ENCODE assay signal across 19 cellular contexts in the genomic region with DNA sequence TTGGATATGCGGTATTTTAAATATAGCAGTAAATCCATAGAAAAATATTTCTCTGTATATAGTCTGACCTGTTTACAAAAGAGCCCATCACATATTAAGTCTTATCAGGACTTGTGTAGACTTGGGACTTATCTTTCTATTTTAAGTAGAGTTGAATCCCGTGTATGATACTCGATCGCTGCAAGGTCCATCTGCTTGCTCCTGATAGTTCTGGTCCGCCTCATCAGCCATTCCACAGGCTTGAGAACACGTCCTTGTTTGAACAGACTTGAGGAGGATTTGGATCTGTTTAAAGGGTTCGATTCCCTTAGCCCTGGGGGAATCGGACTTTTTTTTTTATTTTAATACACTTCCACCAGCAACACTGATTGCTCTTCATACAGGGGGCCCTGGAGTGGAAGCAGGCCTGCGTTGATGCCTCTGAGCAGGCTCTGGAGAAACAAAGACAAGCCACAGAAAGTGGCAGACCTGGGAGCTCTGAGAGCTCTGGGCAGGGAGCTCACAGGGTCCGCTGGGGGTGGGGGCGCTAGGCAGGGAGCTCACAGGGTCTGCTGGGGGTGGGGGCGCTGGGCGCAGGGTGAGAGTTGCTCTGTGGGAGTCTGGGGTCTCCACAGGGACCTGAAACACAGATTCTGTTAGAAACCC.
DNase-seq lines count a peak whose midpoint lies in the region; ATAC-seq and TF ChIP-seq lines count a peak whose summit lies in the region.
"Had no signal": no experiment of that assay in that cellular context is flagged by ENCODE, and none has a peak within 500 bp of the region (broad histone marks: within the 10 kb centered on the region; RNA-seq: fewer than 3 reads in every experiment).

No MANE protein-coding gene starts in this region.

- no peaks in the 10 kb centered on the region for H3K9me3 ChIP-seq in mucosa of descending colon
- H3K9me3 ChIP-seq: BLaER1, heart left ventricle, left ventricle myocardium inferior, neutrophil, testis had no signal

- peak overlapping the region; percentile 60 to 63 for H3K4me3 Mint-ChIP-seq in activated T-cell treated with anti-CD3 and anti-CD28 coated beads, Interleukin-2, amount 50 U/mL, for 72 hours
- peak overlapping the region; percentile 51 for H3K4me3 Mint-ChIP-seq in activated T-helper 17 cell treated with anti-CD3 and anti-CD28 coated beads, Interleukin-2, amount 50 U/mL, for 72 hours
- H3K4me3 Mint-ChIP-seq: activated CD4-positive, alpha-beta T cell treated with anti-CD3 and anti-CD28 coated beads, Interleukin-2, amount 10 ng/mL, durations not matched to agents 7 days and 5 days had no signal

- no peak overlapping the region for H3K27ac Mint-ChIP-seq in activated T-cell treated with anti-CD3 and anti-CD28 coated beads, Interleukin-2, amount 50 U/mL, for 72 hours
- peak overlapping the region; percentile 73 for H3K27ac Mint-ChIP-seq in activated T-helper 17 cell treated with anti-CD3 and anti-CD28 coated beads, Interleukin-2, amount 50 U/mL, for 72 hours
- H3K27ac Mint-ChIP-seq: activated CD4-positive, alpha-beta T cell treated with anti-CD3 and anti-CD28 coated beads, Interleukin-2, amount 10 ng/mL, durations not matched to agents 7 days and 5 days had no signal

- H3K4me3 ChIP-seq in mucosa of descending colon = no peak overlapping the region
- H3K4me3 ChIP-seq: BLaER1, heart left ventricle, left ventricle myocardium inferior, testis had no signal

- intact Hi-C loops in mucosa of descending colon (cut with DNase I, micrococcal nuclease) = no loop called here

- H3K36me3 Mint-ChIP-seq in activated T-cell treated with anti-CD3 and anti-CD28 coated beads, Interleukin-2, amount 50 U/mL, for 72 hours (ENCODE audit: insufficient read depth in 2 of 2) = peaks cover 0 to 2% of the 10 kb centered on the region in 2 donors
- no peaks in the 10 kb centered on the region for H3K36me3 Mint-ChIP-seq in activated T-helper 17 cell treated with anti-CD3 and anti-CD28 coated beads, Interleukin-2, amount 50 U/mL, for 72 hours (ENCODE audit: low read depth)

- peaks cover 17% of the 10 kb centered on the region for H3K27me3 Mint-ChIP-seq in activated T-cell treated with anti-CD3 and anti-CD28 coated beads, Interleukin-2, amount 50 U/mL, for 72 hours (ENCODE audit: low read depth)
- no peaks in the 10 kb centered on the region for H3K27me3 Mint-ChIP-seq in activated T-helper 17 cell treated with anti-CD3 and anti-CD28 coated beads, Interleukin-2, amount 50 U/mL, for 72 hours

- peak overlapping the region; percentile 65 for H3K27ac ChIP-seq in substantia nigra (ENCODE audit: low read depth, low read length, poor library complexity, severe bottlenecking)
- H3K27ac ChIP-seq: BLaER1, heart left ventricle, left ventricle myocardium inferior, neutrophil, testis had no signal

- no peak for ATAC-seq in activated T-cell treated with anti-CD3 and anti-CD28 coated beads, Interleukin-2, amount 50 U/mL, for 72 hours (replicated peaks in 1 of 2)
- no peak for ATAC-seq in activated T-helper 17 cell treated with anti-CD3 and anti-CD28 coated beads, Interleukin-2, amount 50 U/mL, for 72 hours (replicated peaks)
- ATAC-seq in mucosa of descending colon = no peak
- ATAC-seq: heart left ventricle, HepG2 had no signal

- peaks cover 19% of the 10 kb centered on the region for H3K4me1 Mint-ChIP-seq in activated T-cell treated with anti-CD3 and anti-CD28 coated beads, Interleukin-2, amount 50 U/mL, for 72 hours (ENCODE audit: low read depth)
- peaks cover 6% of the 10 kb centered on the region for H3K4me1 Mint-ChIP-seq in activated T-helper 17 cell treated with anti-CD3 and anti-CD28 coated beads, Interleukin-2, amount 50 U/mL, for 72 hours

- no peaks in the 10 kb centered on the region for H3K4me1 ChIP-seq in mucosa of descending colon (ENCODE audit: low read depth)
- H3K4me1 ChIP-seq: heart left ventricle, left ventricle myocardium inferior, testis had no signal

- no peaks in the 10 kb centered on the region for H3K9me3 Mint-ChIP-seq in activated T-cell treated with anti-CD3 and anti-CD28 coated beads, Interleukin-2, amount 50 U/mL, for 72 hours
- no peaks in the 10 kb centered on the region for H3K9me3 Mint-ChIP-seq in activated T-helper 17 cell treated with anti-CD3 and anti-CD28 coated beads, Interleukin-2, amount 50 U/mL, for 72 hours

- TF ChIP-seq CTCF in mucosa of descending colon (IDR thresholded peaks at IDR 0.05) = no peak

- H3K36me3 ChIP-seq in mucosa of descending colon (ENCODE audit: low read depth) = no peaks in the 10 kb centered on the region
- H3K36me3 ChIP-seq: BLaER1, left ventricle myocardium inferior, neutrophil had no signal

- DNase-seq in activated T-cell treated with anti-CD3 and anti-CD28 coated beads, Interleukin-2, amount 50 U/mL, for 72 hours = no peak
- no peak for DNase-seq in activated T-cell treated with anti-CD3 and anti-CD28 coated beads, Interleukin-2, amount 50 U/mL, for 1 hour
- peak; percentile 34 for DNase-seq in islet precursor cell
- DNase-seq in substantia nigra (lab: John Stamatoyannopoulos, UW) = no peak
- DNase-seq in stimulated activated CD4-positive, alpha-beta T cell treated with anti-CD3 and anti-CD28 coated beads, Interleukin-1b, Interleukin-23, amount 100 ng/mL, for 48 hours = no peak
- DNase-seq in mucosa of descending colon = no peak
- no peak for DNase-seq in pons (ENCODE audit: low spot score)
- DNase-seq: activated CD4-positive, alpha-beta T cell treated with anti-CD3 and anti-CD28 coated beads, Interleukin-2, amount 10 ng/mL, durations not matched to agents 7 days and 5 days; activated naive CD4-positive, alpha-beta T cell treated with Interleukin-2 at 50 U/mL for 16 hours; Calu3; cerebellar nuclear complex; heart left ventricle; left ventricle myocardium inferior; SIG-M5; testis had no signal
